Comparison of ENCODE assay signal across 30 cellular contexts in genomic region chr2:86541282-86541681, GRCh38. TPM values are rescaled to one million over a fixed set of nuclear protein-coding genes. Genes with fewer than 3 reads are reported as not detected.
DNase-seq lines count a peak whose midpoint lies in the region; ATAC-seq, FAIRE-seq and TF ChIP-seq lines count a peak whose summit lies in the region.
"Had no signal": no experiment of that assay in that cellular context is flagged by ENCODE, and none has a peak within 500 bp of the region (broad histone marks: within the 10 kb centered on the region; RNA-seq: fewer than 3 reads in every experiment).

No MANE protein-coding gene starts in this region.

- WGBS in endodermal cell (ENCODE audit: insufficient coverage in 1 of 2, insufficient read length in 1 of 2), 2 experiments = 93 to 100% methylated on average over 1 of the region's 1 CpG
- 19 to 33% (median 22%) methylated on average over 1 of the region's 1 CpG for WGBS in small intestine, 3 donors

- TF ChIP-seq CTCF in endodermal cell (conservative IDR thresholded peaks at IDR 0.05) (no peak), left lung (IDR thresholded peaks at IDR 0.05) (no peak), osteocyte (IDR thresholded peaks at IDR 0.05) (no peak)

- H3K9ac ChIP-seq in endodermal cell (ENCODE audit: extremely low read depth, low read length, poor library complexity, severe bottlenecking) = no peak overlapping the region

- FAIRE-seq in small intestine (lab: Jason Lieb, UNC) (no peak), GM12892 (lab: Jason Lieb, UNC) (no peak)
- FAIRE-seq: urothelium cell line had no signal

- H3K36me3 Mint-ChIP-seq in activated T-cell treated with anti-CD3 and anti-CD28 coated beads, Interleukin-2, amount 50 U/mL, for 72 hours (ENCODE audit: insufficient read depth in 2 of 2) = peaks cover 13 to 25% of the 10 kb centered on the region in 2 donors
- H3K36me3 Mint-ChIP-seq in endodermal cell (ENCODE audit: low read depth) (peaks cover 76% of the 10 kb centered on the region), osteocyte (ENCODE audit: unreplicated experiment) (peaks cover 21% of the 10 kb centered on the region)

- H3K4me1 ChIP-seq in endodermal cell (ENCODE audit: control insufficient read depth, insufficient read depth, low read length) = no peaks in the 10 kb centered on the region
- H3K4me1 ChIP-seq in left lung = peaks cover 0 to 13% of the 10 kb centered on the region in 2 donors
- no peaks in the 10 kb centered on the region for H3K4me1 ChIP-seq in small intestine (ENCODE audit: control insufficient read depth in 2 of 2, insufficient read depth in 1 of 2, low read depth in 1 of 2, low read length in 1 of 2)
- H3K4me1 ChIP-seq: HAP-1, sigmoid colon, suprapubic skin had no signal

- TF ChIP-seq POLR2A in GM12892 (IDR thresholded peaks at IDR 0.05; ENCODE audit: low read depth, low read length) = no peak

- no peak for DNase-seq in activated T-cell treated with anti-CD3 and anti-CD28 coated beads, Interleukin-2, amount 50 U/mL, for 72 hours
- DNase-seq in activated T-cell treated with anti-CD3 and anti-CD28 coated beads for 4 hours (no peak), endodermal cell (no peak), left lung (no peak), small intestine (peak; percentile 35), osteocyte (ENCODE audit: extremely low spot score, unreplicated experiment) (no peak), GM12892 (ENCODE audit: insufficient read length) (no peak), islet precursor cell (no peak)
- DNase-seq: activated CD4-positive, alpha-beta T cell treated with anti-CD3 and anti-CD28 coated beads, Interleukin-2, amount 50 U/mL, for 48 hours; activated CD8-positive, alpha-beta memory T cell treated with anti-CD3 and anti-CD28 coated beads, Interleukin-2, amount 50 U/mL, for 4 hours; activated naive CD4-positive, alpha-beta T cell treated with anti-CD3 and anti-CD28 coated beads, Interleukin-2, amount 50 U/mL, for 16 hours; anterior cingulate cortex; central memory CD4-positive, alpha-beta T cell; DND-41; dorsolateral prefrontal cortex; KBM-7; NCI-H2029; NCI-H82; posterior cingulate gyrus; sigmoid colon; stimulated activated CD4-positive, alpha-beta T cell treated with anti-CD3 and anti-CD28 coated beads, Interleukin-15, amount 100 ng/mL, for 24 hours; stimulated activated naive CD4-positive, alpha-beta T cell had no signal

- no peaks in the 10 kb centered on the region for H3K27me3 Mint-ChIP-seq in activated T-cell treated with anti-CD3 and anti-CD28 coated beads, Interleukin-2, amount 50 U/mL, for 72 hours (ENCODE audit: low read depth)
- H3K27me3 Mint-ChIP-seq in endodermal cell (ENCODE audit: insufficient read depth) (peaks cover 2% of the 10 kb centered on the region), osteocyte (ENCODE audit: unreplicated experiment) (no peaks in the 10 kb centered on the region)
- H3K27me3 Mint-ChIP-seq: activated T-helper 17 cell treated with anti-CD3 and anti-CD28 coated beads, Interleukin-2, amount 50 U/mL, for 72 hours had no signal

- H3K4me3 ChIP-seq in endodermal cell (ENCODE audit: low read length) (peak overlapping the region; percentile 16), left lung (no peak overlapping the region), small intestine (ENCODE audit: low read depth in 1 of 2, low read length in 2 of 2) (no peak overlapping the region)
- H3K4me3 ChIP-seq: dorsolateral prefrontal cortex, HAP-1, sigmoid colon, SK-N-MC, suprapubic skin had no signal

- H3K27me3 ChIP-seq in endodermal cell (ENCODE audit: control insufficient read depth, insufficient read depth, low read length, poor library complexity, severe bottlenecking) = no peaks in the 10 kb centered on the region
- H3K27me3 ChIP-seq in left lung = no peaks in the 10 kb centered on the region
- H3K27me3 ChIP-seq in small intestine (ENCODE audit: control insufficient read depth in 2 of 2, insufficient read depth in 2 of 2, low read length in 2 of 2) = no peaks in the 10 kb centered on the region
- H3K27me3 ChIP-seq: dorsolateral prefrontal cortex, sigmoid colon, suprapubic skin had no signal

- peaks cover 10% of the 10 kb centered on the region for H3K4me1 Mint-ChIP-seq in activated T-cell treated with anti-CD3 and anti-CD28 coated beads, Interleukin-2, amount 50 U/mL, for 72 hours (ENCODE audit: low read depth)
- H3K4me1 Mint-ChIP-seq in endodermal cell (no peaks in the 10 kb centered on the region), osteocyte (ENCODE audit: unreplicated experiment) (no peaks in the 10 kb centered on the region)
- H3K4me1 Mint-ChIP-seq: activated T-helper 17 cell treated with anti-CD3 and anti-CD28 coated beads, Interleukin-2, amount 50 U/mL, for 72 hours; neural crest cell had no signal

- H3K36me3 ChIP-seq in endodermal cell (ENCODE audit: control insufficient read depth, insufficient read depth, low read length) (peaks cover 13% of the 10 kb centered on the region), left lung (peaks cover 0 to 10% of the 10 kb centered on the region in 2 donors), small intestine (ENCODE audit: control insufficient read depth in 2 of 2, insufficient read depth in 2 of 2, low read length in 2 of 2) (peaks cover 0 to 3% of the 10 kb centered on the region in 2 donors)
- H3K36me3 ChIP-seq: HAP-1, sigmoid colon had no signal

- peaks cover 3% of the 10 kb centered on the region in 2 donors for H3K9me3 Mint-ChIP-seq in activated T-cell treated with anti-CD3 and anti-CD28 coated beads, Interleukin-2, amount 50 U/mL, for 72 hours
- H3K9me3 Mint-ChIP-seq in endodermal cell (peaks cover 78% of the 10 kb centered on the region), osteocyte (ENCODE audit: unreplicated experiment) (peaks cover 8% of the 10 kb centered on the region)
- H3K9me3 Mint-ChIP-seq: activated T-helper 17 cell treated with anti-CD3 and anti-CD28 coated beads, Interleukin-2, amount 50 U/mL, for 72 hours had no signal

- H3K4me3 Mint-ChIP-seq in activated T-cell treated with anti-CD3 and anti-CD28 coated beads, Interleukin-2, amount 50 U/mL, for 72 hours = no peak overlapping the region
- no peak overlapping the region for H3K4me3 Mint-ChIP-seq in endodermal cell
- no peak overlapping the region for H3K4me3 Mint-ChIP-seq in osteocyte (ENCODE audit: unreplicated experiment)
- H3K4me3 Mint-ChIP-seq: activated T-helper 17 cell treated with anti-CD3 and anti-CD28 coated beads, Interleukin-2, amount 50 U/mL, for 72 hours; neural crest cell had no signal

- peak overlapping the region; percentile 3 for H3K27ac Mint-ChIP-seq in activated T-cell treated with anti-CD3 and anti-CD28 coated beads, Interleukin-2, amount 50 U/mL, for 72 hours
- H3K27ac Mint-ChIP-seq in endodermal cell = no peak overlapping the region
- H3K27ac Mint-ChIP-seq in osteocyte (ENCODE audit: unreplicated experiment) = no peak overlapping the region
- H3K27ac Mint-ChIP-seq: activated T-helper 17 cell treated with anti-CD3 and anti-CD28 coated beads, Interleukin-2, amount 50 U/mL, for 72 hours had no signal

- peaks cover 78% of the 10 kb centered on the region for H3K9me3 ChIP-seq in endodermal cell (ENCODE audit: control insufficient read depth, low read length)
- H3K9me3 ChIP-seq in left lung = peaks cover 0 to 6% of the 10 kb centered on the region in 2 donors
- H3K9me3 ChIP-seq in small intestine (ENCODE audit: control insufficient read depth, low read depth) = no peaks in the 10 kb centered on the region
- H3K9me3 ChIP-seq: sigmoid colon, suprapubic skin had no signal

- H3K27ac ChIP-seq in endodermal cell (ENCODE audit: low read depth, low read length) (no peak overlapping the region), left lung (peak overlapping the region in 1 of 2 donors; percentile 14), small intestine (ENCODE audit: low read depth in 1 of 2, low read length in 1 of 2) (no peak overlapping the region)
- H3K27ac ChIP-seq: 22Rv1, dorsolateral prefrontal cortex, sigmoid colon, SK-N-MC, suprapubic skin had no signal

- ATAC-seq in activated T-cell treated with anti-CD3 and anti-CD28 coated beads, Interleukin-2, amount 50 U/mL, for 72 hours (replicated peaks in 1 of 2) = no peak
- peak; percentile 59 for ATAC-seq in left lung
- ATAC-seq: activated CD4-positive, CD25-positive, alpha-beta regulatory T cell treated with anti-CD3 and anti-CD28 coated beads, Interleukin-2, amount 50 U/mL, for 24 hours; activated T-helper 17 cell treated with anti-CD3 and anti-CD28 coated beads, Interleukin-2, amount 50 U/mL, for 72 hours had no signal

- intact Hi-C loops in left lung (cut with DNase I) = no loop called here

RNA-seq across cellular contexts. Expression of gene CHMP3, which starts 22.0 kb away (rescaled TPM):
- 10 to 100 TPM; 59.6 to 60.2 TPM for total RNA-seq in activated T-cell treated with anti-CD3 and anti-CD28 coated beads, Interleukin-2, amount 50 U/mL, for 72 hours
- total RNA-seq in endodermal cell (10 to 100 TPM; 20.5 to 29.3 TPM), left lung (100 to 1,000 TPM; 117 to 134 TPM), osteocyte (111 and 124 TPM in 2 replicates)
- 39.0 TPM for polyA plus RNA-seq in endodermal cell (2013, experiment 1 of 2)
- polyA plus RNA-seq in endodermal cell (2013, experiment 2 of 2) = 37.2 TPM
- polyA plus RNA-seq in small intestine = 100 to 1,000 TPM; 107 to 125 (median 121) TPM
- 28.7 TPM for polyA plus RNA-seq in GM12892 (2012; ENCODE audit: missing spikeins)
